Comparison of ENCODE assay signal across 27 cellular contexts in the genomic region with DNA sequence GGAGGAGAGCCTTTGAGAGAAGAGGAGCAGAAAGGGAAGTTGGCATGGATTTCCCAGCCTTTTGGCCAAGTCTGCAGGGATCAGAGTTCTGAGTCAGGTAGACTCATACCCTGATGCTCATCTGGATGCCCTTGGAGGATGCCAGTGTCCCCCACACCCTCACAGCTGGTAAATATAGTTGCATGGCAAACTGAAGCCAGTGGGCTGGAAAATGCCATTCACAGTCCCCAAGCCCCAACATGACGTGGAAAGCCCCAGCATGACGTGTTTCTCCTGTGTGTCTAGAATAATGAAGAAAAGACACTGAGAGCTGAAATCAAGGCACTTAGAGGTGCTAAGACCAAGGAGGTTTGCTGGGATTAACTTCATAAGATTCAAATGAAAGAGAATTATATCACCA. TPM values are rescaled to one million over a fixed set of nuclear protein-coding genes. Genes with fewer than 3 reads are reported as not detected.
"Had no signal": no experiment of that assay in that cellular context is flagged by ENCODE, and none has a peak within 500 bp of the region (broad histone marks: within the 10 kb centered on the region; RNA-seq: fewer than 3 reads in every experiment).

No MANE protein-coding gene starts in this region.

- H3K4me2 ChIP-seq: KMS-11 had no signal

- ATAC-seq: activated CD8-positive, alpha-beta T cell treated with anti-CD3 and anti-CD28 coated beads, Interleukin-2, amount 10 ng/mL, durations not matched to agents 7 days and 5 days; activated naive CD4-positive, alpha-beta T cell treated with anti-CD3 and anti-CD28 coated beads, Interleukin-2, amount 50 U/mL, for 72 hours; body of pancreas had no signal

- FAIRE-seq: astrocyte had no signal

- H3K4me1 ChIP-seq: adrenal gland, body of pancreas, breast epithelium, SJCRH30 had no signal

- H3K4me3 ChIP-seq: adrenal gland, body of pancreas, breast epithelium, SJCRH30, SK-N-MC had no signal

- H3K36me3 ChIP-seq: adrenal gland, breast epithelium, SJCRH30, WERI-Rb-1 had no signal

- H3K9me3 ChIP-seq: adrenal gland, body of pancreas, SJCRH30 had no signal

- H3K27ac ChIP-seq: adrenal gland, body of pancreas, breast epithelium, KMS-11, SJCRH30, SK-N-MC, WERI-Rb-1 had no signal

- H3K27me3 ChIP-seq: body of pancreas, breast epithelium, SJCRH30 had no signal

- DNase-seq: activated CD4-positive, alpha-beta T cell treated with anti-CD3 and anti-CD28 coated beads, Interleukin-2, amount 10 ng/mL, durations not matched to agents 24 days and 14 days; activated CD4-positive, alpha-beta T cell treated with anti-CD3 and anti-CD28 coated beads, Interleukin-2, amount 50 U/mL, for 48 hours; activated CD8-positive, alpha-beta T cell treated with anti-CD3 and anti-CD28 coated beads, Interleukin-2, amount 10 ng/mL, durations not matched to agents 7 days and 5 days; activated gamma-delta T cell treated with Interleukin-2 at 50 U/mL for 16 hours; activated naive CD4-positive, alpha-beta T cell treated with anti-CD3 and anti-CD28 coated beads for 36 hours; activated T-cell treated with anti-CD3 and anti-CD28 coated beads, Interleukin-2, amount 50 U/mL, for 24 hours; adrenal gland; body of pancreas; MM.1S; NCI-H1092; NCI-H1436 treated with DMSO at 0.1 percent for 48 hours; NCI-H1694 treated with DMSO at 0.1 percent for 48 hours; NCI-H2029; NCI-H345; NCI-H524 treated with DMSO at 0.1 percent for 48 hours; OCI-M1; SHP77; SJCRH30; T1000; WERI-Rb-1 had no signal

- H3K9ac ChIP-seq: KMS-11 had no signal

RNA-seq across cellular contexts. Expression of gene APBB1IP, which starts 24.8 kb away (rescaled TPM):
- total RNA-seq: LHCN-M2, NCI-H460, SJCRH30 had no signal
